16 cellular contexts compared by ENCODE assay signal in the genomic region with DNA sequence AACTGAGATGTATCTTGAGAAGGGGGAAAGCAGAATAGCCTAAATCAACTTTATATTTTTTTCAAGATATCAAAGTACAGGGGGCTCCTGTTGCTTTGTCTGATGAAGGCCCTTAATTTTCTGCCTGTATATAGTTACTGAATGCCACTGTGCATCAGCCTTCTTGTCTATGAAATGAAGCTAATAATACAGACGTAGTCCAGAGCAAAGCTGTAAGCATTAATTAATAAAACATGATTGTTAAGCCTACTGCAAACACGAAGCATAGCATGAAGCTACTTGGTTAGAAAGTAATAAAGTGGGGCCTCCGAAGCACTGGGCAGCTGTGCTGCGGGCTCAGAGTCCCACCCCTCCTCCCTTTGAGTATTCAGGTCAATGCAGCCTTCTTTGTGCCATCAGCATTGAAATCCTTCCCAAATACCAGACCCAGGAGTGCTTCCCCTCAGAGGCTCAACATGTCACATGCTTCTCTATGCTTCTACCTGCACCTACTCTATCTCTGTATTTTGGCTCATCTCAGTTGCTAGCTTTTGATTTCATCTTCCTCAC.
"Had no signal": no experiment of that assay in that cellular context is flagged by ENCODE, and none has a peak within 500 bp of the region (broad histone marks: within the 10 kb centered on the region; RNA-seq: fewer than 3 reads in every experiment).

No MANE protein-coding gene starts in this region.

- DNase-seq: activated CD4-positive, alpha-beta T cell treated with anti-CD3 and anti-CD28 coated beads for 36 hours; activated CD4-positive, alpha-beta T cell treated with anti-CD3 and anti-CD28 coated beads, Interleukin-2, amount 50 U/mL, for 48 hours; activated gamma-delta T cell; gastrocnemius medialis; heart right ventricle; left cardiac atrium; natural killer cell; stimulated activated CD4-positive, alpha-beta T cell treated with anti-CD3 and anti-CD28 coated beads, Interleukin-12 subunit alpha, Interleukin-12 subunit beta, amount 100 ng/mL, for 4 hours; stimulated activated CD4-positive, alpha-beta T cell treated with anti-CD3 and anti-CD28 coated beads, Interleukin-1b, Interleukin-23, amount 100 ng/mL, for 48 hours; stimulated activated CD8-positive, alpha-beta memory T cell treated with anti-CD3 and anti-CD28 coated beads, Interleukin-4, amount 100 ng/mL, for 48 hours; stimulated activated naive CD4-positive, alpha-beta T cell had no signal

- ATAC-seq: activated CD4-positive, alpha-beta T cell treated with anti-CD3 and anti-CD28 coated beads for 36 hours; gastrocnemius medialis; heart right ventricle; left cardiac atrium; natural killer cell had no signal

- FAIRE-seq: islet of Langerhans had no signal

- H3K4me1 ChIP-seq: ascending aorta, breast epithelium, gastrocnemius medialis, heart right ventricle, right atrium auricular region had no signal

- H3K27ac ChIP-seq: ascending aorta, breast epithelium, coronary artery, gastrocnemius medialis, heart right ventricle, right atrium auricular region had no signal

- H3K9me3 ChIP-seq: ascending aorta, breast epithelium, gastrocnemius medialis, heart right ventricle, right atrium auricular region had no signal

- H3K36me3 ChIP-seq: ascending aorta, breast epithelium, gastrocnemius medialis, heart right ventricle, right atrium auricular region had no signal

- H3K4me3 ChIP-seq: ascending aorta, breast epithelium, coronary artery, gastrocnemius medialis, heart right ventricle, right atrium auricular region had no signal

- H3K27me3 ChIP-seq: ascending aorta, breast epithelium, gastrocnemius medialis, heart right ventricle, right atrium auricular region had no signal
